In the genomic region with DNA sequence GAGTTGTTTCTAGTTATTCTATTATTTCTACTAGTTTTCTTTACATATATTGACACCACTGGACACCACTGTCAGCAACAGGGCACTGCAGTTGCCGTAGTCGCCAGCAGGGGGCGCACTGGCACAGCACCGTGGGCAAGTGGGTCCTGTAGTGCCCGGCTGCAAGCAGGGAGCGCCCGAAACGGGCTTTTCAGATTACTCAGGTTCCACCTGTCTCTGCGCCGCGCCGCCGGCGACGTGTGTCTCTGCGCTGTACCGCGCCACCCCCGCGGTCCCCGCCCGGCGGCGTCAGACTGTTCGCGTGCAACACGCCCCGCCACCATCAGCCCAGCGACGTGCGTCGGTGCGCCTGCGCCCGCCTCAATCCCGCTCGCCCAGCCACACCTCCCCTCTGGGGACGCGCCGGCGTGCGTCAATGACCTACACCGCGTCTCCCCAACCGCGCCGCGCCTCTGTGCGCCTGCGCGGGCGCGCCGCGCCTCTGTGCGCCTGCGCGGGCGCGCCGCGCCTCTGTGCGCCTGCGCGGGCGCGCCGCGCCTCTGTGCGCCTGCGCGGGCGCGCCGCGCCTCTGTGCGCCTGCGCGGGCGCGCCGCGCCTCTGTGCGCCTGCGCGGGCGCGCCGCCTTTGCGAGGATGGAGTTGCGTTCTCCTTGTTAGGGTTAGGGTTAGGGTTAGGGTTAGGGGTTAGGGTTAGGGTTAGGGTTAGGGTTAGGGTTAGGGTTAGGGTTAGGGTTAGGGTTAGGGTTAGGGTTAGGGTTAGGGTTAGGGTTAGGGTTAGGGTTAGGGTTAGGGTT, we compare ENCODE assay signal across 8 cellular contexts. TPM values are rescaled to one million over a fixed set of nuclear protein-coding genes. Genes with fewer than 3 reads are reported as not detected.
DNase-seq lines count a peak whose midpoint lies in the region; ATAC-seq, FAIRE-seq and TF ChIP-seq lines count a peak whose summit lies in the region.
"Not testable (repeated sequence)": the region's sequence is repeated elsewhere in the genome, so short reads cannot be mapped to it uniquely, and the experiment has no call there.

No MANE protein-coding gene starts in this region.

- H3K4me3 Mint-ChIP-seq in CD8-positive, alpha-beta T cell; activated naive CD8-positive, alpha-beta T cell treated with anti-CD3 and anti-CD28 coated beads for 36 hours: not testable (repeated sequence)

- H3K9me1 ChIP-seq in endothelial cell of umbilical vein (replicated peaks; ENCODE audit: control insufficient read depth, extremely low read depth, insufficient read depth, low read length), result not testable (repeated sequence)

- DNase-seq in CD8-positive, alpha-beta T cell, result peak in 3 of 7 experiments; percentile 26 to 51 (median 49)
- peak; percentile 8 for DNase-seq in HK-2 (ENCODE audit: unreplicated experiment)
- not testable (repeated sequence) for DNase-seq in WERI-Rb-1; endothelial cell of umbilical vein (ENCODE audit: low read depth, low spot score)
- DNase-seq in activated naive CD8-positive, alpha-beta T cell treated with anti-CD3 and anti-CD28 coated beads for 36 hours, result peak; percentile 35
- DNase-seq in islet precursor cell, result peak; percentile 80
- peak in 4 of 5 donors; percentile 39 to 66 (median 46) for DNase-seq in ovary
- DNase-seq in suprapubic skin (ENCODE audit: low spot score in 2 of 2), result peak in 1 of 2 donors; percentile 79

- not testable (repeated sequence) for H4K20me1 ChIP-seq in endothelial cell of umbilical vein (replicated peaks; ENCODE audit: control insufficient read depth, extremely low read depth, insufficient read depth, low read length)

- not testable (repeated sequence) for H3K27me3 ChIP-seq in CD8-positive, alpha-beta T cell (ENCODE audit: insufficient read depth, low read length); WERI-Rb-1 (ENCODE audit: insufficient read depth, low read depth, severe bottlenecking); endothelial cell of umbilical vein (ENCODE audit: control insufficient read depth in 2 of 2, insufficient read depth in 2 of 2, low read length in 2 of 2); ovary; suprapubic skin

- not testable (repeated sequence) for H3K27me3 Mint-ChIP-seq in CD8-positive, alpha-beta T cell (ENCODE audit: low read depth); activated naive CD8-positive, alpha-beta T cell treated with anti-CD3 and anti-CD28 coated beads for 36 hours

- not testable (repeated sequence) for TF ChIP-seq EP300 in ovary (IDR thresholded peaks at IDR 0.05); suprapubic skin (IDR thresholded peaks at IDR 0.05)

- dilution Hi-C loops in endothelial cell of umbilical vein (cut with MboI; ENCODE audit: extremely low pct_ligation_motif_present, low sequenced_read_pairs), result not testable (repeated sequence)

- H3K27ac Mint-ChIP-seq in CD8-positive, alpha-beta T cell; activated naive CD8-positive, alpha-beta T cell treated with anti-CD3 and anti-CD28 coated beads for 36 hours: not testable (repeated sequence)

- TF ChIP-seq POLR2A in endothelial cell of umbilical vein (IDR thresholded peaks at IDR 0.05; ENCODE audit: low read depth, low read length); ovary (IDR thresholded peaks at IDR 0.05); suprapubic skin (IDR thresholded peaks at IDR 0.05): not testable (repeated sequence)

- not testable (repeated sequence) for FAIRE-seq in endothelial cell of umbilical vein (lab: Jason Lieb, UNC)

- POLR2A ChIA-PET in CD8-positive, alpha-beta T cell (lab: Charles Lee); endothelial cell of umbilical vein (lab: Charles Lee): not testable (repeated sequence)

- H3K36me3 ChIP-seq in CD8-positive, alpha-beta T cell (ENCODE audit: insufficient read depth, low read length); WERI-Rb-1; endothelial cell of umbilical vein (ENCODE audit: control insufficient read depth in 2 of 2, extremely low read depth in 1 of 2, insufficient read depth in 2 of 2, low read length in 2 of 2); ovary; suprapubic skin: not testable (repeated sequence)

- H3K9ac ChIP-seq in endothelial cell of umbilical vein (replicated peaks; ENCODE audit: extremely low read depth, insufficient read depth, low read length), result not testable (repeated sequence)

- not testable (repeated sequence) for H3K79me2 ChIP-seq in endothelial cell of umbilical vein (ENCODE audit: control insufficient read depth, insufficient read depth, low read length)

- H3K9me3 ChIP-seq in CD8-positive, alpha-beta T cell (ENCODE audit: low read length); WERI-Rb-1 (ENCODE audit: severe bottlenecking); endothelial cell of umbilical vein (replicated peaks; ENCODE audit: control insufficient read depth, insufficient read depth, low read length); ovary; suprapubic skin: not testable (repeated sequence)

- H3K36me3 Mint-ChIP-seq in CD8-positive, alpha-beta T cell; activated naive CD8-positive, alpha-beta T cell treated with anti-CD3 and anti-CD28 coated beads for 36 hours: not testable (repeated sequence)

- not testable (repeated sequence) for H3K4me2 ChIP-seq in endothelial cell of umbilical vein (ENCODE audit: insufficient read depth, low read length)

- H2AFZ ChIP-seq in endothelial cell of umbilical vein (ENCODE audit: low read depth, low read length), result not testable (repeated sequence)

- peak; percentile 34 for TF ChIP-seq CTCF in CD8-positive, alpha-beta T cell (IDR thresholded peaks at IDR 0.05)
- peak; percentile 65 for TF ChIP-seq CTCF in WERI-Rb-1 (IDR thresholded peaks at IDR 0.05; ENCODE audit: low read depth, low read length)
- peak; percentile 33 to 44 for TF ChIP-seq CTCF in endothelial cell of umbilical vein (IDR thresholded peaks at IDR 0.05; ENCODE audit: extremely low read depth in 1 of 2, insufficient read depth in 1 of 2, low read depth in 1 of 2, low read length in 2 of 2)
- peak in 2 of 3 donors; percentile 20 to 41 for TF ChIP-seq CTCF in ovary (IDR thresholded peaks at IDR 0.05)
- TF ChIP-seq CTCF in suprapubic skin (IDR thresholded peaks at IDR 0.05), result peak; percentile 15 to 37

- WGBS in ovary, 3 donors, result 68 to 80% (median 75%) methylated on average over 87 to 91 of the region's 91 CpGs
- WGBS in suprapubic skin, result 81% methylated on average over 91 of the region's 91 CpGs

- H3K4me3 ChIP-seq in CD8-positive, alpha-beta T cell (ENCODE audit: low read depth, low read length); WERI-Rb-1 (ENCODE audit: low read depth, low read length); endothelial cell of umbilical vein (replicated peaks in 1 of 3; ENCODE audit: insufficient read depth in 1 of 3, low read depth in 1 of 3, low read length in 3 of 3); ovary; suprapubic skin: not testable (repeated sequence)

- H3K27ac ChIP-seq in CD8-positive, alpha-beta T cell (ENCODE audit: low read depth, low read length); WERI-Rb-1; endothelial cell of umbilical vein (ENCODE audit: insufficient read depth, low read depth, low read length); ovary; suprapubic skin: not testable (repeated sequence)

- H3K4me1 ChIP-seq in CD8-positive, alpha-beta T cell (ENCODE audit: insufficient read depth, low read length); endothelial cell of umbilical vein (ENCODE audit: control insufficient read depth, extremely low read depth, insufficient read depth, low read length); ovary (ENCODE audit: insufficient read depth); suprapubic skin: not testable (repeated sequence)

- H3K9me3 Mint-ChIP-seq in CD8-positive, alpha-beta T cell; activated naive CD8-positive, alpha-beta T cell treated with anti-CD3 and anti-CD28 coated beads for 36 hours: not testable (repeated sequence)

- not testable (repeated sequence) for ATAC-seq in CD8-positive, alpha-beta T cell

- BruUV-seq in endothelial cell of umbilical vein (replicated peaks; lab: Mats Ljungman, UMichigan), result not testable (repeated sequence)

- CTCF ChIA-PET in CD8-positive, alpha-beta T cell (lab: Charles Lee), result interaction anchor here (1.1 kb wide), 1 partner anchor 103 kb away, joined by 3 read pairs; no protein-coding TSS in a partner anchor
- CTCF ChIA-PET in endothelial cell of umbilical vein (lab: Charles Lee), result not testable (repeated sequence)

- H3K4me1 Mint-ChIP-seq in CD8-positive, alpha-beta T cell (ENCODE audit: low read depth); activated naive CD8-positive, alpha-beta T cell treated with anti-CD3 and anti-CD28 coated beads for 36 hours: not testable (repeated sequence)

- intact Hi-C loops in CD8-positive, alpha-beta T cell (cut with DNase I, micrococcal nuclease); endothelial cell of umbilical vein (cut with micrococcal nuclease); ovary (cut with DNase I): not testable (repeated sequence)

RNA-seq across cellular contexts. Expression of a gene that starts 15.1 kb away (rescaled TPM):
- total RNA-seq in CD8-positive, alpha-beta T cell, result 1 to 10 TPM; 3.7 to 3.8 TPM
- total RNA-seq in activated naive CD8-positive, alpha-beta T cell treated with anti-CD3 and anti-CD28 coated beads for 36 hours, result under 1 TPM; 0.21 to 0.26 TPM
- 1.8 and 5.4 TPM in 2 replicates for total RNA-seq in endothelial cell of umbilical vein
- 1.2 and 1.5 TPM in 2 replicates for polyA plus RNA-seq in endothelial cell of umbilical vein
- 1.0 and 1.3 TPM in 2 replicates for polyA plus RNA-seq in endothelial cell of umbilical vein (2011; cell fraction: cytosol; rRNA removed)
- polyA plus RNA-seq in endothelial cell of umbilical vein (2011; cell fraction: nucleus; rRNA removed), result 0.73 and 1.3 TPM in 2 replicates
- polyA plus RNA-seq in endothelial cell of umbilical vein (2012), result 2.0 and 2.5 TPM in 2 replicates
- polyA minus RNA-seq in endothelial cell of umbilical vein, result 1.4 and 2.9 TPM in 2 replicates
- 1.0 TPM for polyA minus RNA-seq in endothelial cell of umbilical vein (2011; cell fraction: cytosol; rRNA and poly(A)+ RNA removed)
- 0.34 and 0.72 TPM in 2 replicates for polyA minus RNA-seq in endothelial cell of umbilical vein (2011; cell fraction: nucleus; rRNA and poly(A)+ RNA removed)
- 10 to 100 TPM; 12.1 to 16.7 (median 12.5) TPM for total RNA-seq in ovary
- polyA plus RNA-seq in ovary, result 1 to 10 TPM; 8.2 to 9.6 TPM
- total RNA-seq in suprapubic skin, result 10 to 100 TPM; 47.5 to 97.6 (median 82.2) TPM
